ENCODE assay signal across 8 cellular contexts in the genomic region with DNA sequence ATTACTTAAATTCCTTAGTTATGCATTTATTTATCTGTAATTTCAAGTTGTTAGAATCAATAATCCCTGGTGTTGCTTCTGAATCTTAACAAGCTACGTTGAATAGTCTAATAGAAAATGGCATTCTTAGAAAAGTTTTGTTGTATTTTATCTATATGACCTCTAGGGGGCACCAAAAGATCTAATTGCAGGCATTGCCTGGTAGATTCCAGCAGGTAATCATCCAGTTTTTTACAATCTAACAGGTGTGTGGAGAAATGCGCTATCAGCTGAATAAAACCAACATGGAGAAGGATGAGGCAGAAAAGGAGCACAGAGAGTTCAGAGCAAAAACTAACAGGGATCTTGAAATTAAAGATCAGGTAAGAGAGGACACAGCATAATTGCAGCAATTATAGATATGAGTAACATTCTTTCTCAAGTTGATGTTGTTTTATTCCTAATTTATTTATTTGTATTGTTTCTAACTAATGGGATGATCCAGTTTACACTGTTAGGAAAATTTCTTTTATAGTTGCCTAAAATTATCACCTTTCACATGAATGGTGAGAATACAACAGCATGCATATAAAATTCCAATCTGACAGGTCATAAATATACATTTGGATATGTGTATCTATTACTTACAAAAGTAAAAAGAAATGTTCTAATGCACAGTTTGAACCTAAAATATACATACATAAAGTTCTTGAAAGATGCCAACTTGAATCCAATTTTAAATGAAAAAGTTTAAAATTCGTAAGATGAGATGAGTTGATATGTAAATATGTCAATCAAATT.
DNase-seq lines count a peak whose midpoint lies in the region; ATAC-seq and TF ChIP-seq lines count a peak whose summit lies in the region.

No MANE protein-coding gene starts in this region.

- no peak overlapping the region for H3K4me3 Mint-ChIP-seq in activated T-cell treated with anti-CD3 and anti-CD28 coated beads, Interleukin-2, amount 50 U/mL, for 24 hours

- POLR2A ChIA-PET in AG04449 (lab: Yijun Ruan, JAX) = no interaction called here

- in situ Hi-C loops in GM13976 (cut with MboI; ENCODE audit: low sequenced_read_pairs, unreplicated experiment) = loop anchor here (10.0 to 25.0 kb wide), 4 partner anchors 251 to 931 kb away; no protein-coding TSS in a partner anchor

- no peaks in the 10 kb centered on the region for H3K9me3 Mint-ChIP-seq in activated T-cell treated with anti-CD3 and anti-CD28 coated beads, Interleukin-2, amount 50 U/mL, for 24 hours

- no peak overlapping the region for H3K27ac Mint-ChIP-seq in activated T-cell treated with anti-CD3 and anti-CD28 coated beads, Interleukin-2, amount 50 U/mL, for 24 hours

- H3K4me1 Mint-ChIP-seq in activated T-cell treated with anti-CD3 and anti-CD28 coated beads, Interleukin-2, amount 50 U/mL, for 24 hours (ENCODE audit: low read depth) = peaks cover 7% of the 10 kb centered on the region

- H3K4me3 ChIP-seq in AG04449 (ENCODE audit: low read depth, low read length) = no peak overlapping the region

- no peaks in the 10 kb centered on the region for H3K27me3 Mint-ChIP-seq in activated T-cell treated with anti-CD3 and anti-CD28 coated beads, Interleukin-2, amount 50 U/mL, for 24 hours

- peaks cover 44% of the 10 kb centered on the region for H3K36me3 Mint-ChIP-seq in activated T-cell treated with anti-CD3 and anti-CD28 coated beads, Interleukin-2, amount 50 U/mL, for 24 hours (ENCODE audit: low read depth)

- TF ChIP-seq CTCF in AG04449 (IDR thresholded peaks at IDR 0.05; ENCODE audit: insufficient read depth, low read length, missing control alignments) = peak; percentile 30
- peak; percentile 31 for TF ChIP-seq CTCF in GM13976 (IDR thresholded peaks at IDR 0.05; ENCODE audit: borderline replicate concordance, control extremely low read depth, extremely low read depth, insufficient read depth, missing control alignments)

- CTCF ChIA-PET in AG04449 (lab: Yijun Ruan, JAX) = interaction anchor here (0.6 to 4.5 kb wide), 46 partner anchors 8 to 1453 kb away, joined by 3 to 45 read pairs (median 3); no protein-coding TSS in a partner anchor

- DNase-seq in AG04449 (ENCODE audit: low read depth, low spot score) = no peak
- DNase-seq in GM13976 (ENCODE audit: low spot score) = peak; percentile 47
- DNase-seq in HuH-7 (ENCODE audit: low spot score) = peak; percentile 49
- DNase-seq in NCI-H82 (lab: John Stamatoyannopoulos, UW) = peak; percentile 89
- DNase-seq in cerebellar cortex (ENCODE audit: low spot score) = peak; percentile 92
- peak; percentile 85 for DNase-seq in medulla oblongata (ENCODE audit: extremely low spot score)
- no peak for DNase-seq in activated T-cell treated with anti-CD3 and anti-CD28 coated beads, Interleukin-2, amount 50 U/mL, for 24 hours

- no peak for ATAC-seq in HG02973 (IDR thresholded peaks at IDR 0.05; ENCODE audit: unreplicated experiment)

Comparison
In these comparisons a context has a peak if more than half of its experiments do, and no peak if none do; other contexts are left out.
1. DNase-seq: peak in GM13976 (single experiment), HuH-7 (single experiment), NCI-H82 (single experiment), cerebellar cortex (single experiment) and medulla oblongata (single experiment); none in AG04449 (single experiment) and activated T-cell treated with anti-CD3 and anti-CD28 coated beads, Interleukin-2, amount 50 U/mL, for 24 hours (single experiment).